21 cellular contexts compared by ENCODE assay signal in the genomic region with DNA sequence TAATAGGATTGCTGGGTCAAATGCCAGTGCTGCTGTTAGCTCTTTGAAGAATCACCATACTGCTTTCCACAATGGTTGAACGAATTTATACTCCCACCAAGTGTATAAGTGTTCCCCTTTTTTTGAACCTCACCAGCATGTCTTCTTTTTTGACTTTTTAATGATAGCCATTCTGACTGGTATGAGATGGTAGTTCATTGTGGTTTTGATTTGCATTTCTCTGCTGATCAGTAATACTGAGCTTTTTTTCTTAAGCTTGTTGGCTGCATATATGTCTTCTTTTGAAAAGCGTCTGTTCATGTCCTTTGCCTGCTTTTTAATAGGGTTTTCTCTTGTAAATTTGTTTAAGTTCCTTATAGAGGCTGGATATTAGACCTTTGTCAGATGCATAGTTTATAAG.
"Had no signal": no experiment of that assay in that cellular context is flagged by ENCODE, and none has a peak within 500 bp of the region (broad histone marks: within the 10 kb centered on the region; RNA-seq: fewer than 3 reads in every experiment).

No MANE protein-coding gene starts in this region.

- H3K27ac ChIP-seq: dorsolateral prefrontal cortex, gastrocnemius medialis, lower lobe of right lung, neural progenitor cell, parathyroid adenoma, right lobe of liver, thyroid gland, vagina had no signal

- H3K4me3 ChIP-seq: dorsolateral prefrontal cortex, gastrocnemius medialis, lower lobe of right lung, neural progenitor cell, right lobe of liver, thyroid gland, vagina had no signal

- FAIRE-seq: keratinocyte, small intestine had no signal

- H3K27me3 Mint-ChIP-seq: progenitor cell of endocrine pancreas; stimulated activated naive CD8-positive, alpha-beta T cell treated with anti-CD3 and anti-CD28 coated beads, Interleukin-15, amount 100 ng/mL, for 72 hours had no signal

- ATAC-seq: gastrocnemius medialis; left ventricle myocardium superior; lower lobe of right lung; right lobe of liver; stimulated activated naive CD8-positive, alpha-beta T cell treated with anti-CD3 and anti-CD28 coated beads, Interleukin-15, amount 100 ng/mL, for 72 hours had no signal

- H3K27ac Mint-ChIP-seq: nephron; neural progenitor cell; progenitor cell of endocrine pancreas; stimulated activated naive CD8-positive, alpha-beta T cell treated with anti-CD3 and anti-CD28 coated beads, Interleukin-15, amount 100 ng/mL, for 72 hours had no signal

- H3K9me3 ChIP-seq: gastrocnemius medialis, lower lobe of right lung, right lobe of liver, thyroid gland, vagina had no signal

- H3K4me3 Mint-ChIP-seq: nephron; neural progenitor cell; stimulated activated naive CD8-positive, alpha-beta T cell treated with anti-CD3 and anti-CD28 coated beads, Interleukin-15, amount 100 ng/mL, for 72 hours had no signal

- H3K4me1 Mint-ChIP-seq: nephron, neural progenitor cell had no signal

- H3K27me3 ChIP-seq: dorsolateral prefrontal cortex, gastrocnemius medialis, neural progenitor cell, right lobe of liver, thyroid gland, vagina had no signal

- H3K9me3 Mint-ChIP-seq: nephron; neural progenitor cell; stimulated activated naive CD8-positive, alpha-beta T cell treated with anti-CD3 and anti-CD28 coated beads, Interleukin-15, amount 100 ng/mL, for 72 hours had no signal

- DNase-seq: cortex of kidney; dorsolateral prefrontal cortex; effector CD4-positive, alpha-beta T cell; gastrocnemius medialis; head of caudate nucleus; left ventricle myocardium superior; lower lobe of right lung; right lobe of liver; small intestine; stimulated activated CD4-positive, alpha-beta T cell treated with anti-CD3 and anti-CD28 coated beads, Interleukin-15, amount 100 ng/mL, for 24 hours; stimulated activated CD4-positive, alpha-beta T cell treated with anti-CD3 and anti-CD28 coated beads, Interleukin-2, amount 100 ng/mL, for 48 hours; stimulated activated naive CD4-positive, alpha-beta T cell; stimulated activated naive CD8-positive, alpha-beta T cell treated with anti-CD3 and anti-CD28 coated beads, Interleukin-15, amount 100 ng/mL, for 72 hours; thyroid gland; trophoblast cell had no signal

- H3K4me1 ChIP-seq: lower lobe of right lung, neural progenitor cell, parathyroid adenoma, right lobe of liver, thyroid gland, vagina had no signal
